In the genomic region with DNA sequence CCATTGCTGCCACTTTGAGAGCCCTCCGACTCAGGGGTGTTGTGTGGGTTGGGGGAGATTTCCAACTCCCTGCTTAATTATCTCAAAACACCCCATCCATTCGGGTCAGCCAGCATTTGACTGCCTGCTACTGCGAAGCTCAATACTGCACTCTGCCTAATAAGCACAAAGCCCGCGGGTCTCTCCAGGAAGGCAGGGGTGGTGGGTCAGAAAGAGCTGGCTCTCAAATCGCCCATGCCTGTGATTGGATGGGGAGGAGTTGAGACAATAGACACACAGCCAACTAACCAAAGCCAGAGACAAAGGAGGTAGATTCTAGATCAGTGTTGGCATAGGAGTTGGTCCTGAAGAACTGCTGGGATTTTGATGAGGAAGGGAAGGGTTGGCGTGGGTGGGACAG, we compare ENCODE assay signal across 8 cellular contexts. TPM values are rescaled to one million over a fixed set of nuclear protein-coding genes. Genes with fewer than 3 reads are reported as not detected.
DNase-seq lines count a peak whose midpoint lies in the region; FAIRE-seq lines count a peak whose summit lies in the region.
"Had no signal": no experiment of that assay in that cellular context is flagged by ENCODE, and none has a peak within 500 bp of the region (broad histone marks: within the 10 kb centered on the region; RNA-seq: fewer than 3 reads in every experiment).

No MANE protein-coding gene starts in this region.

- peak; percentile 44 for FAIRE-seq in HTR-8/SVneo (lab: Jason Lieb, UNC)

- peak overlapping the region in 1 of 5 donors; percentile 32 for H3K9ac ChIP-seq in subcutaneous abdominal adipose tissue (ENCODE audit: low read length in 5 of 5)

- H3K36me3 ChIP-seq in subcutaneous abdominal adipose tissue (ENCODE audit: control insufficient read depth in 5 of 5, insufficient read depth in 5 of 5, low read length in 5 of 5) = peaks cover 0 to 8% (median 5%) of the 10 kb centered on the region in 5 donors

- peak overlapping the region; percentile 81 for H3K27ac ChIP-seq in subcutaneous abdominal adipose tissue (ENCODE audit: low read depth, low read length)

- peaks cover 2 to 70% (median 46%) of the 10 kb centered on the region in 5 donors for H3K4me1 ChIP-seq in subcutaneous abdominal adipose tissue (ENCODE audit: control insufficient read depth in 5 of 5, insufficient read depth in 5 of 5, low read length in 5 of 5)

- H3K27me3 Mint-ChIP-seq in immature natural killer cell (ENCODE audit: low read depth in 3 of 3) = peaks cover 2 to 9% (median 5%) of the 10 kb centered on the region in 3 donors

- H3K9me3 Mint-ChIP-seq in immature natural killer cell = no peaks in the 10 kb centered on the region

- peak overlapping the region in 2 of 5 donors; percentile 6 to 25 for H3K4me3 ChIP-seq in subcutaneous abdominal adipose tissue (ENCODE audit: low read depth in 1 of 5, low read length in 5 of 5)

- peaks cover 65 to 66% of the 10 kb centered on the region in 2 donors for H3K4me1 Mint-ChIP-seq in immature natural killer cell

- intact Hi-C loops in posterior vena cava (cut with DNase I) = no loop called here

- H3K27me3 ChIP-seq in subcutaneous abdominal adipose tissue (ENCODE audit: control insufficient read depth in 5 of 5, insufficient read depth in 4 of 5, low read length in 5 of 5) = no peaks in the 10 kb centered on the region

- peak overlapping the region; percentile 38 to 72 (median 63) for H3K4me3 Mint-ChIP-seq in immature natural killer cell

- H3K36me3 Mint-ChIP-seq in immature natural killer cell = peaks cover 0 to 14% (median 11%) of the 10 kb centered on the region in 3 donors

- DNase-seq in HTR-8/SVneo (ENCODE audit: insufficient read length, low spot score) = no peak
- DNase-seq in amniotic epithelial cell (ENCODE audit: low read depth) = peak; percentile 3
- DNase-seq in immature natural killer cell = no peak
- DNase-seq in middle frontal gyrus (ENCODE audit: extremely low spot score, low spot score) = no peak
- DNase-seq in COLO829 (ENCODE audit: low spot score) = no peak
- DNase-seq in posterior vena cava (ENCODE audit: low spot score) = no peak
- DNase-seq: activated CD4-positive, alpha-beta T cell treated with anti-CD3 and anti-CD28 coated beads, Interleukin-2, amount 50 U/mL, for 4 hours had no signal

- peak overlapping the region; percentile 85 to 97 (median 93) for H3K27ac Mint-ChIP-seq in immature natural killer cell

- no peaks in the 10 kb centered on the region for H3K9me3 ChIP-seq in subcutaneous abdominal adipose tissue (ENCODE audit: control insufficient read depth in 5 of 5, low read length in 5 of 5)

RNA-seq across cellular contexts. Expression of a gene that starts 2.3 kb away (rescaled TPM):
- polyA plus RNA-seq in immature natural killer cell = 10 to 100 TPM in 2 of 3 donors, 1 to 10 TPM in 1; 9.7 to 79.6 (median 39.2) TPM
- 10 to 100 TPM; 33.1 to 51.5 TPM for total RNA-seq in posterior vena cava

RNA-seq across cellular contexts. Expression of a gene that starts 22.4 kb away (rescaled TPM):
- polyA plus RNA-seq in immature natural killer cell = not detected
- under 1 TPM in 1 of 2 donors, not detected in 1; 0.67 TPM for total RNA-seq in posterior vena cava

RNA-seq across cellular contexts. Expression of a gene that starts 40.4 kb away (rescaled TPM):
- polyA plus RNA-seq in immature natural killer cell = not detected
- total RNA-seq in posterior vena cava = under 1 TPM in 1 of 2 donors, not detected in 1; 0.10 TPM
